In genomic region chr7:72855261-72855660, GRCh38 we compare ENCODE assay signal across 3 cellular contexts. TPM values are rescaled to one million over a fixed set of nuclear protein-coding genes. Genes with fewer than 3 reads are reported as not detected.
DNase-seq lines count a peak whose midpoint lies in the region; ATAC-seq, FAIRE-seq and TF ChIP-seq lines count a peak whose summit lies in the region.
"Not testable (repeated sequence)": the region's sequence is repeated elsewhere in the genome, so short reads cannot be mapped to it uniquely, and the experiment has no call there.

No MANE protein-coding gene starts in this region.

- not testable (repeated sequence) for H4K8ac ChIP-seq in trophoblast cell (ENCODE audit: low read depth, low read length)

- not testable (repeated sequence) for H3K27me3 ChIP-seq in HepG2 (ENCODE audit: control insufficient read depth in 1 of 2, insufficient read depth in 2 of 2, low read length in 2 of 2); trophoblast cell (ENCODE audit: insufficient read depth, low read length)

- not testable (repeated sequence) for H2BK120ac ChIP-seq in trophoblast cell (ENCODE audit: insufficient read depth, low read length, poor library complexity)

- not testable (repeated sequence) for H3K79me1 ChIP-seq in trophoblast cell (ENCODE audit: low read length)

- intact Hi-C loops in HepG2 (cut with micrococcal nuclease; ENCODE audit: unreplicated experiment) = not testable (repeated sequence)

- not testable (repeated sequence) for H3K9me3 ChIP-seq in HepG2 (ENCODE audit: low read length); trophoblast cell (ENCODE audit: insufficient read depth, low read depth, low read length)

- not testable (repeated sequence) for H3K36me3 ChIP-seq in HepG2 (replicated peaks in 1 of 2; ENCODE audit: control insufficient read depth in 1 of 2, insufficient read depth in 2 of 2, low read length in 2 of 2); trophoblast cell (ENCODE audit: control insufficient read depth in 1 of 2, insufficient read depth in 2 of 2, low read length in 2 of 2)

- H3K4ac ChIP-seq in trophoblast cell (ENCODE audit: low read depth, low read length) = not testable (repeated sequence)

- not testable (repeated sequence) for H3K4me3 Mint-ChIP-seq in osteocyte (ENCODE audit: unreplicated experiment)

- CTCF ChIA-PET in HepG2 (lab: Yijun Ruan, JAX; ENCODE audit: low intra/inter-chr PET ratio, low total read pairs) = not testable (repeated sequence)

- not testable (repeated sequence) for H3K23ac ChIP-seq in trophoblast cell (ENCODE audit: low read length)

- not testable (repeated sequence) for TF ChIP-seq RAD21 in HepG2 (CRISPR knock-in tag; IDR thresholded peaks at IDR 0.05)

- not testable (repeated sequence) for H2AK5ac ChIP-seq in trophoblast cell (ENCODE audit: low read length)

- FAIRE-seq in HepG2 (lab: Jason Lieb, UNC) = not testable (repeated sequence)

- not testable (repeated sequence) for H3K79me2 ChIP-seq in HepG2 (ENCODE audit: insufficient read depth, low read length); trophoblast cell (ENCODE audit: control insufficient read depth, insufficient read depth, low read length, poor library complexity)

- not testable (repeated sequence) for H3K18ac ChIP-seq in trophoblast cell (ENCODE audit: low read length)

- not testable (repeated sequence) for H3K9ac ChIP-seq in HepG2 (ENCODE audit: insufficient read depth, low read depth, low read length); trophoblast cell (ENCODE audit: low read length)

- H3K14ac ChIP-seq in trophoblast cell (ENCODE audit: low read length) = not testable (repeated sequence)

- H3K4me3 ChIP-seq in HepG2 (replicated peaks in 1 of 3; ENCODE audit: insufficient read depth in 1 of 3, low read depth in 2 of 3, low read length in 3 of 3); trophoblast cell (ENCODE audit: low read depth, low read length): not testable (repeated sequence)

- TF ChIP-seq EP300 in HepG2 (IDR thresholded peaks at IDR 0.05; ENCODE audit: low read depth in 2 of 2, low read length in 2 of 2); HepG2 (CRISPR knock-in tag; IDR thresholded peaks at IDR 0.05; ENCODE audit: borderline replicate concordance): not testable (repeated sequence)

- H3K4me1 Mint-ChIP-seq in osteocyte (ENCODE audit: unreplicated experiment) = not testable (repeated sequence)

- TF ChIP-seq CTCF in HepG2 (CRISPR knock-in tag; IDR thresholded peaks at IDR 0.05); osteocyte (IDR thresholded peaks at IDR 0.05): not testable (repeated sequence)

- in situ Hi-C loops in HepG2 (cut with HindIII; ENCODE audit: extremely low pct_ligation_motif_present, low pct_unique_long_range_greater_than_20kb) = not testable (repeated sequence)

- not testable (repeated sequence) for H3K27ac ChIP-seq in HepG2 (ENCODE audit: extremely low read length, insufficient read depth, low read length); trophoblast cell (ENCODE audit: low read depth, low read length)

- not testable (repeated sequence) for BruUV-seq in HepG2 (replicated peaks; lab: Mats Ljungman, UMichigan)

- not testable (repeated sequence) for H4K20me1 ChIP-seq in HepG2 (ENCODE audit: insufficient read depth, low read length)

- 84% methylated on average over 4 of the region's 6 CpGs for WGBS in HepG2 (ENCODE audit: low lambda C conversion rate)
- WGBS in trophoblast cell (ENCODE audit: extremely low coverage, insufficient coverage, insufficient read length) = no CpG with 5 or more reads among the region's 6 CpGs

- H3K27me3 Mint-ChIP-seq in osteocyte (ENCODE audit: unreplicated experiment) = not testable (repeated sequence)

- peaks cover 17% of the 10 kb centered on the region; the same call in 1 of the 2 replicates for H3K4me1 ChIP-seq in HepG2 (ENCODE audit: insufficient read depth, low read length)
- not testable (repeated sequence) for H3K4me1 ChIP-seq in trophoblast cell (ENCODE audit: control insufficient read depth in 1 of 2, insufficient read depth in 2 of 2, low read length in 2 of 2)

- not testable (repeated sequence) for H2BK12ac ChIP-seq in trophoblast cell (ENCODE audit: low read length)

- not testable (repeated sequence) for H4K91ac ChIP-seq in trophoblast cell (ENCODE audit: low read depth, low read length)

- H3K27ac Mint-ChIP-seq in osteocyte (ENCODE audit: unreplicated experiment) = not testable (repeated sequence)

- H3K4me2 ChIP-seq in HepG2 (ENCODE audit: low read depth, low read length); trophoblast cell (ENCODE audit: low read length): not testable (repeated sequence)

- not testable (repeated sequence) for H3K9me3 Mint-ChIP-seq in osteocyte (ENCODE audit: unreplicated experiment)

- peak overlapping the region; percentile 30 for H4K12ac ChIP-seq in trophoblast cell (ENCODE audit: low read depth, low read length)

- not testable (repeated sequence) for H3K36me3 Mint-ChIP-seq in osteocyte (ENCODE audit: unreplicated experiment)

- POLR2A ChIA-PET in HepG2 (lab: Yijun Ruan, JAX) = not testable (repeated sequence)

- not testable (repeated sequence) for H2BK5ac ChIP-seq in trophoblast cell (ENCODE audit: low read depth, low read length, poor library complexity)

- not testable (repeated sequence) for DNase-seq in HepG2 (ENCODE audit: low spot score); trophoblast cell
- DNase-seq in osteocyte (ENCODE audit: extremely low spot score, unreplicated experiment) = peak; percentile 80

- not testable (repeated sequence) for TF ChIP-seq POLR2A in HepG2 (IDR thresholded peaks at IDR 0.05; ENCODE audit: insufficient read depth in 1 of 2, low read depth in 2 of 2, low read length in 2 of 2)

- not testable (repeated sequence) for H2AFZ ChIP-seq in HepG2 (ENCODE audit: low read length); trophoblast cell (ENCODE audit: insufficient read depth, low read length, poor library complexity)

- ATAC-seq in HepG2 = peak; percentile 67

RNA-seq across cellular contexts. Expression of gene TYW1B, which starts 27.3 kb away (rescaled TPM):
- 3.3 and 5.5 TPM in 2 replicates for total RNA-seq in HepG2 (2016; rRNA removed; fragmentation: Illumina TruSeq; extraction: Trizol)
- 1.5 and 1.6 TPM in 2 replicates for total RNA-seq in HepG2 (2016; cell fraction: cytosol; rRNA removed; fragmentation: Illumina TruSeq; extraction: Trizol; ENCODE audit: low read depth)
- 2.8 and 5.6 TPM in 2 replicates for total RNA-seq in HepG2 (2016; cell fraction: insoluble cytoplasmic fraction; rRNA removed; fragmentation: Illumina TruSeq; extraction: Trizol)
- 1.2 and 1.3 TPM in 2 replicates for total RNA-seq in HepG2 (2016; cell fraction: membrane; rRNA removed; fragmentation: Illumina TruSeq; extraction: Trizol)
- total RNA-seq in HepG2 (2016; cell fraction: nucleus; rRNA removed; fragmentation: Illumina TruSeq; extraction: Trizol) = 9.3 and 10.6 TPM in 2 replicates
- 1.8 and 2.0 TPM in 2 replicates for polyA plus RNA-seq in HepG2 (2011; rRNA removed)
- 1.1 and 1.4 TPM in 2 replicates for polyA plus RNA-seq in HepG2 (2011; cell fraction: cytosol; rRNA removed)
- 1.1 and 1.4 TPM in 2 replicates for polyA plus RNA-seq in HepG2 (2011; cell fraction: nucleus; rRNA removed)
- 1.9 TPM in 2 replicates for polyA plus RNA-seq in HepG2 (2012)
- polyA plus RNA-seq in HepG2 (2016; cell fraction: cytosol; fragmentation: Illumina TruSeq; extraction: Trizol; ENCODE audit: low read depth) = 0.45 and 0.68 TPM in 2 replicates
- 1.6 and 1.9 TPM in 2 replicates for polyA plus RNA-seq in HepG2 (2016; cell fraction: insoluble cytoplasmic fraction; fragmentation: Illumina TruSeq; extraction: Trizol; ENCODE audit: low read depth)
- polyA plus RNA-seq in HepG2 (2016; cell fraction: membrane; fragmentation: Illumina TruSeq; extraction: Trizol; ENCODE audit: low read depth) = 0.79 and 1.1 TPM in 2 replicates
- polyA plus RNA-seq in HepG2 (2016; cell fraction: nucleus; fragmentation: Illumina TruSeq; extraction: Trizol; ENCODE audit: insufficient read depth, low read depth) = 4.3 and 4.4 TPM in 2 replicates
- polyA minus RNA-seq in HepG2 (2011; rRNA and poly(A)+ RNA removed; ENCODE audit: low replicate concordance) = 2.6 and 4.8 TPM in 2 replicates
- 1.6 and 2.0 TPM in 2 replicates for polyA minus RNA-seq in HepG2 (2011; cell fraction: cytosol; rRNA and poly(A)+ RNA removed)
- 8.5 and 9.2 TPM in 2 replicates for polyA minus RNA-seq in HepG2 (2011; cell fraction: nucleus; rRNA and poly(A)+ RNA removed)
- total RNA-seq in osteocyte = 1.6 and 2.3 TPM in 2 replicates
- 0.86 and 1.0 TPM in 2 replicates for polyA plus RNA-seq in trophoblast cell (2013)
